11 cellular contexts compared by ENCODE assay signal in genomic region chr1:161733526-161733925, GRCh38. TPM values are rescaled to one million over a fixed set of nuclear protein-coding genes. Genes with fewer than 3 reads are reported as not detected.
A peak's percentile ranks its signal among the peaks of the same experiment; 100 is the strongest.
DNase-seq lines count a peak whose midpoint lies in the region; ATAC-seq, FAIRE-seq and TF ChIP-seq lines count a peak whose summit lies in the region.
"Had no signal": no experiment of that assay in that cellular context is flagged by ENCODE, and none has a peak within 500 bp of the region (broad histone marks: within the 10 kb centered on the region; RNA-seq: fewer than 3 reads in every experiment).

No MANE protein-coding gene starts in this region.

- H3K9me3 ChIP-seq in MG63 = no peaks in the 10 kb centered on the region
- no peaks in the 10 kb centered on the region for H3K9me3 ChIP-seq in K562 (replicated peaks; ENCODE audit: control insufficient read depth, insufficient read depth, low read depth, low read length)
- no peaks in the 10 kb centered on the region for H3K9me3 ChIP-seq in CD4-positive, alpha-beta memory T cell (ENCODE audit: control insufficient read depth in 1 of 2, low read length in 2 of 2)

- no peak overlapping the region for H3K27ac ChIP-seq in K562 (ENCODE audit: extremely low read depth, low read depth, low read length)
- no peak overlapping the region for H3K27ac ChIP-seq in CD4-positive, alpha-beta memory T cell (ENCODE audit: low read depth, low read length)

- H3K4me3 ChIP-seq in MG63 (no peak overlapping the region), K562 (no peak overlapping the region)
- H3K4me3 ChIP-seq in CD4-positive, alpha-beta memory T cell (ENCODE audit: low read length in 2 of 2) = no peak overlapping the region

- TF ChIP-seq CTCF in K562 (IDR thresholded peaks at IDR 0.05 in 2 of 3, conservative IDR thresholded peaks at IDR 0.05 in 1 of 3; ENCODE audit: insufficient read depth in 2 of 3, low read depth in 1 of 3, low read length in 3 of 3) = no peak

- no peak overlapping the region for H3K4me2 ChIP-seq in K562 (ENCODE audit: insufficient read depth, low read length)

- POLR2A ChIA-PET in K562 (lab: Yijun Ruan, JAX) = interaction anchor here (1.1 kb wide), 1 partner anchor 16 kb away, joined by 3 read pairs; the partner anchor contains the start of gene DUSP12
- POLR2A ChIA-PET in CD4-positive, alpha-beta memory T cell (lab: Charles Lee; ENCODE audit: partially characterized antibody) = interaction anchor here (1.8 kb wide), 1 partner anchor 16 kb away, joined by 5 read pairs; the partner anchor contains the start of gene DUSP12

- no peaks in the 10 kb centered on the region for H3K36me3 ChIP-seq in MG63
- H3K36me3 ChIP-seq in K562 (ENCODE audit: control insufficient read depth, insufficient read depth, low read length) = no peaks in the 10 kb centered on the region
- H3K36me3 ChIP-seq in CD4-positive, alpha-beta memory T cell (ENCODE audit: insufficient read depth, low read length) = no peaks in the 10 kb centered on the region

- TF ChIP-seq POLR2A in K562 (conservative IDR thresholded peaks at IDR 0.05) = no peak

- no peaks in the 10 kb centered on the region for H4K20me1 ChIP-seq in K562 (replicated peaks; ENCODE audit: control insufficient read depth, insufficient read depth, low read length)

- H3K9me1 ChIP-seq in K562 (ENCODE audit: control insufficient read depth, insufficient read depth, low read length) = no peaks in the 10 kb centered on the region

- H3K36me3 Mint-ChIP-seq in CD4-positive, alpha-beta memory T cell = no peaks in the 10 kb centered on the region

- peaks cover 0 to 42% of the 10 kb centered on the region in 2 experiments; a peak in 4 of 5 replicates for H3K4me1 ChIP-seq in K562 (replicated peaks in 1 of 2; ENCODE audit: control insufficient read depth in 2 of 2, insufficient read depth in 2 of 2, low read length in 2 of 2)
- H3K4me1 ChIP-seq in CD4-positive, alpha-beta memory T cell (ENCODE audit: insufficient read depth, low read length) = peaks cover 25% of the 10 kb centered on the region

- 5% methylated on average over 1 of the region's 1 CpG for WGBS in K562 (ENCODE audit: insufficient coverage, low coverage, missing lambda C conversion rate)

- BruUV-seq in K562 (replicated peaks; lab: Mats Ljungman, UMichigan) = no TSS peak

- peaks cover 12 to 28% (median 18%) of the 10 kb centered on the region in 4 donors for H3K4me1 Mint-ChIP-seq in CD4-positive, alpha-beta memory T cell

- ATAC-seq in K562 (no peak), HG02884 (IDR thresholded peaks at IDR 0.05; ENCODE audit: unreplicated experiment) (no peak)

- H3K9me3 Mint-ChIP-seq in CD4-positive, alpha-beta memory T cell = no peaks in the 10 kb centered on the region

- H3K4me3 Mint-ChIP-seq in CD4-positive, alpha-beta memory T cell = no peak overlapping the region

- peaks cover 0 to 1% of the 10 kb centered on the region in 2 donors for H3K27me3 Mint-ChIP-seq in CD4-positive, alpha-beta memory T cell

- in situ Hi-C loops in K562 (cut with MboI) = no loop called here

- no peak overlapping the region for H3K27ac Mint-ChIP-seq in CD4-positive, alpha-beta memory T cell

- H3K9ac ChIP-seq in K562 (ENCODE audit: insufficient read depth in 1 of 2, low read depth in 2 of 2, low read length in 2 of 2) = no peak overlapping the region

- H3K27me3 ChIP-seq in MG63 (no peaks in the 10 kb centered on the region), K562 (ENCODE audit: control insufficient read depth in 2 of 2, insufficient read depth in 2 of 2, low read length in 2 of 2) (no peaks in the 10 kb centered on the region)
- H3K27me3 ChIP-seq in CD4-positive, alpha-beta memory T cell (ENCODE audit: insufficient read depth, low read length) = no peaks in the 10 kb centered on the region

- TF ChIP-seq EP300 in K562 (IDR thresholded peaks at IDR 0.05; ENCODE audit: low read length) = no peak

- H2AFZ ChIP-seq in K562 (ENCODE audit: low read depth, low read length) = peak overlapping the region; percentile 30

- no peak for TF ChIP-seq RAD21 in K562 (CRISPR knock-in tag; conservative IDR thresholded peaks at IDR 0.05 in 1 of 2, IDR thresholded peaks at IDR 0.05 in 1 of 2)

- DNase-seq in COLO829 (ENCODE audit: low spot score) = peak; percentile 70
- DNase-seq in MG63 = peak; percentile 63
- DNase-seq in K562 (ENCODE audit: extremely low read depth in 1 of 4, low spot score in 3 of 4) = no peak
- peak; percentile 84 for DNase-seq in kidney tubule cell (ENCODE audit: low spot score)
- no peak for DNase-seq in stimulated activated CD4-positive, alpha-beta T cell treated with anti-CD3 and anti-CD28 coated beads, Interleukin-4, amount 100 ng/mL, for 4 hours
- DNase-seq in CD4-positive, alpha-beta memory T cell = no peak
- DNase-seq in mucosa of gallbladder (ENCODE audit: low spot score) = no peak
- DNase-seq: KG1, NCI-H748 treated with DMSO at 0.1 percent for 48 hours, T1000 had no signal

- CTCF ChIA-PET in K562 (lab: Yijun Ruan, JAX; ENCODE audit: low intra/inter-chr PET ratio) = no interaction called here
- CTCF ChIA-PET in CD4-positive, alpha-beta memory T cell (lab: Charles Lee; ENCODE audit: partially characterized antibody) = interaction anchor here (1.0 to 1.7 kb wide), 2 partner anchors 9 to 86 kb away, joined by 5 read pairs; no protein-coding TSS in a partner anchor

- H3K79me2 ChIP-seq in K562 (ENCODE audit: control insufficient read depth, insufficient read depth, low read length) = no peaks in the 10 kb centered on the region

- intact Hi-C loops in K562 (cut with micrococcal nuclease) = no loop called here
- intact Hi-C loops in CD4-positive, alpha-beta memory T cell (cut with micrococcal nuclease) = no loop called here

- FAIRE-seq in K562 (lab: Jason Lieb, UNC) = no peak

RNA-seq across cellular contexts. Expression of gene FCRLB, which starts 12.2 kb away (rescaled TPM):
- 0.47 and 3.1 TPM in 2 replicates for total RNA-seq in MG63 (2014; rRNA removed; shearing (Covaris generic); ENCODE audit: low replicate concordance)
- 1.5 and 4.0 TPM in 2 replicates for total RNA-seq in K562 (2011; cell fraction: chromatin; rRNA removed; ENCODE audit: low replicate concordance)
- 3.3 and 4.5 TPM in 2 replicates for total RNA-seq in K562 (2011; cell fraction: nucleolus; rRNA removed)
- 2.9 and 5.1 TPM in 2 replicates for total RNA-seq in K562 (2011; cell fraction: nucleoplasm; rRNA removed)
- total RNA-seq in K562 (2014; rRNA removed) = 2.8 and 5.1 TPM in 2 replicates
- 1.2 and 1.4 TPM in 2 replicates for total RNA-seq in K562 (2014; rRNA removed; fragmentation: Illumina TruSeq; extraction: Trizol)
- total RNA-seq in K562 (2015; rRNA removed; fragmentation: Illumina TruSeq; extraction: Trizol) = 2.3 and 2.5 TPM in 2 replicates
- 2.4 and 3.1 TPM in 2 replicates for total RNA-seq in K562 (2021)
- polyA plus RNA-seq in K562 (2011; rRNA removed) = 1.2 and 1.3 TPM in 2 replicates
- polyA plus RNA-seq in K562 (2011; cell fraction: cytosol; rRNA removed) = 1.0 and 3.4 TPM in 2 replicates
- polyA plus RNA-seq in K562 (2011; cell fraction: nucleus; rRNA removed) = 3.2 and 8.8 TPM in 2 replicates
- 4.6 and 4.8 TPM in 2 replicates for polyA plus RNA-seq in K562 (2012)
- 1.1 and 1.6 TPM in 2 replicates for polyA plus RNA-seq in K562 (2014; fragmentation: Illumina TruSeq; extraction: Trizol)
- under 1 TPM; 0.20 to 0.25 TPM for polyA plus RNA-seq in K562 (2014; fragmentation: Nextera tagmentation; extraction: Ambion mirVana)
- 2.1 and 4.6 TPM in 2 replicates for polyA plus RNA-seq in K562 (2014; rRNA removed)
- polyA minus RNA-seq in K562 (2011; rRNA and poly(A)+ RNA removed) = 0.51 and 0.91 TPM in 2 replicates
- 0.95 and 2.2 TPM in 2 replicates for polyA minus RNA-seq in K562 (2011; cell fraction: cytosol; rRNA and poly(A)+ RNA removed)
- 1.9 and 3.6 TPM in 2 replicates for polyA minus RNA-seq in K562 (2011; cell fraction: nucleus; rRNA and poly(A)+ RNA removed)
- total RNA-seq in CD4-positive, alpha-beta memory T cell = 1 to 10 TPM; 1.2 to 1.5 TPM
- 1 to 10 TPM; 1.0 to 1.6 TPM for polyA plus RNA-seq in CD4-positive, alpha-beta memory T cell
- 0.23 TPM for total RNA-seq in mucosa of gallbladder

RNA-seq across cellular contexts. Expression of gene DUSP12, which starts 16.1 kb away (rescaled TPM):
- 64.9 and 126 TPM in 2 replicates for total RNA-seq in MG63 (2014; rRNA removed; shearing (Covaris generic); ENCODE audit: low replicate concordance)
- 52.6 and 81.7 TPM in 2 replicates for total RNA-seq in K562 (2011; cell fraction: chromatin; rRNA removed; ENCODE audit: low replicate concordance)
- total RNA-seq in K562 (2011; cell fraction: nucleolus; rRNA removed) = 43.2 and 51.6 TPM in 2 replicates
- 34.3 and 41.1 TPM in 2 replicates for total RNA-seq in K562 (2011; cell fraction: nucleoplasm; rRNA removed)
- total RNA-seq in K562 (2014; rRNA removed) = 55.4 and 62.7 TPM in 2 replicates
- 42.3 and 44.3 TPM in 2 replicates for total RNA-seq in K562 (2014; rRNA removed; fragmentation: Illumina TruSeq; extraction: Trizol)
- total RNA-seq in K562 (2015; rRNA removed; fragmentation: Illumina TruSeq; extraction: Trizol) = 42.4 and 48.0 TPM in 2 replicates
- total RNA-seq in K562 (2021) = 41.0 and 43.6 TPM in 2 replicates
- 75.2 and 80.4 TPM in 2 replicates for polyA plus RNA-seq in K562 (2011; rRNA removed)
- polyA plus RNA-seq in K562 (2011; cell fraction: cytosol; rRNA removed) = 43.1 and 48.0 TPM in 2 replicates
- polyA plus RNA-seq in K562 (2011; cell fraction: nucleus; rRNA removed) = 69.1 and 74.8 TPM in 2 replicates
- 41.7 and 47.0 TPM in 2 replicates for polyA plus RNA-seq in K562 (2012)
- polyA plus RNA-seq in K562 (2014; fragmentation: Illumina TruSeq; extraction: Trizol) = 38.5 and 54.6 TPM in 2 replicates
- 10 to 100 TPM; 10.4 to 15.0 TPM for polyA plus RNA-seq in K562 (2014; fragmentation: Nextera tagmentation; extraction: Ambion mirVana)
- polyA plus RNA-seq in K562 (2014; rRNA removed) = 80.8 and 81.4 TPM in 2 replicates
- polyA minus RNA-seq in K562 (2011; rRNA and poly(A)+ RNA removed) = 34.2 and 40.0 TPM in 2 replicates
- 20.6 and 27.8 TPM in 2 replicates for polyA minus RNA-seq in K562 (2011; cell fraction: cytosol; rRNA and poly(A)+ RNA removed)
- polyA minus RNA-seq in K562 (2011; cell fraction: nucleus; rRNA and poly(A)+ RNA removed) = 26.9 and 35.7 TPM in 2 replicates
- 10 to 100 TPM; 30.4 to 31.6 TPM for total RNA-seq in CD4-positive, alpha-beta memory T cell
- polyA plus RNA-seq in CD4-positive, alpha-beta memory T cell = 10 to 100 TPM; 53.8 to 86.5 TPM
- 15.4 TPM for total RNA-seq in mucosa of gallbladder

RNA-seq across cellular contexts. Expression of gene FCRLA, which starts 26.5 kb away (rescaled TPM):
- 2.2 TPM in 1 of 2 replicates, not detected in the other for total RNA-seq in MG63 (2014; rRNA removed; shearing (Covaris generic); ENCODE audit: low replicate concordance)
- total RNA-seq in K562 (2011; cell fraction: chromatin; rRNA removed; ENCODE audit: low replicate concordance) = 0.60 and 0.76 TPM in 2 replicates
- 0.53 and 1.2 TPM in 2 replicates for total RNA-seq in K562 (2011; cell fraction: nucleolus; rRNA removed)
- 0.88 and 2.4 TPM in 2 replicates for total RNA-seq in K562 (2011; cell fraction: nucleoplasm; rRNA removed)
- total RNA-seq in K562 (2014; rRNA removed) (0.09 and 1.0 TPM in 2 replicates), K562 (2014; rRNA removed; fragmentation: Illumina TruSeq; extraction: Trizol) (0.29 and 0.41 TPM in 2 replicates), K562 (2015; rRNA removed; fragmentation: Illumina TruSeq; extraction: Trizol) (0.36 and 0.45 TPM in 2 replicates), K562 (2021) (0.35 and 0.40 TPM in 2 replicates), mucosa of gallbladder (0.26 TPM)
- polyA plus RNA-seq in K562 (2011; rRNA removed) (0.45 and 0.53 TPM in 2 replicates), K562 (2014; fragmentation: Illumina TruSeq; extraction: Trizol) (0.55 and 0.68 TPM in 2 replicates), K562 (2014; fragmentation: Nextera tagmentation; extraction: Ambion mirVana) (under 1 TPM; 0.44 to 0.84 TPM), K562 (2014; rRNA removed) (0.49 and 0.93 TPM in 2 replicates)
- polyA plus RNA-seq in K562 (2011; cell fraction: cytosol; rRNA removed) = 0.63 and 0.78 TPM in 2 replicates
- polyA plus RNA-seq in K562 (2011; cell fraction: nucleus; rRNA removed) = 0.41 and 0.48 TPM in 2 replicates
- 0.98 and 8.8 TPM in 2 replicates for polyA plus RNA-seq in K562 (2012)
- polyA minus RNA-seq in K562 (2011; rRNA and poly(A)+ RNA removed) = 0.18 TPM in 2 replicates
- polyA minus RNA-seq in K562 (2011; cell fraction: cytosol; rRNA and poly(A)+ RNA removed) = not detected in 2 replicates
- polyA minus RNA-seq in K562 (2011; cell fraction: nucleus; rRNA and poly(A)+ RNA removed) = 0.27 and 0.44 TPM in 2 replicates
- total RNA-seq in CD4-positive, alpha-beta memory T cell = not detected
- polyA plus RNA-seq in CD4-positive, alpha-beta memory T cell = 1 to 10 TPM in 1 of 2 donors, under 1 TPM in 1; 0.23 to 2.7 TPM

RNA-seq across cellular contexts. Expression of gene ATF6, which starts 32.6 kb away (rescaled TPM):
- 17.2 and 19.4 TPM in 2 replicates for total RNA-seq in MG63 (2014; rRNA removed; shearing (Covaris generic); ENCODE audit: low replicate concordance)
- total RNA-seq in K562 (2011; cell fraction: chromatin; rRNA removed; ENCODE audit: low replicate concordance) = 30.1 and 51.8 TPM in 2 replicates
- 23.8 and 27.5 TPM in 2 replicates for total RNA-seq in K562 (2011; cell fraction: nucleolus; rRNA removed)
- 40.7 and 61.9 TPM in 2 replicates for total RNA-seq in K562 (2011; cell fraction: nucleoplasm; rRNA removed)
- total RNA-seq in K562 (2014; rRNA removed) (14.5 and 16.2 TPM in 2 replicates), K562 (2014; rRNA removed; fragmentation: Illumina TruSeq; extraction: Trizol) (29.4 and 34.7 TPM in 2 replicates), K562 (2015; rRNA removed; fragmentation: Illumina TruSeq; extraction: Trizol) (26.6 and 28.8 TPM in 2 replicates), K562 (2021) (20.4 and 22.1 TPM in 2 replicates), mucosa of gallbladder (23.6 TPM)
- polyA plus RNA-seq in K562 (2011; rRNA removed) (28.1 and 32.4 TPM in 2 replicates), K562 (2014; fragmentation: Illumina TruSeq; extraction: Trizol) (22.1 and 26.7 TPM in 2 replicates), K562 (2014; fragmentation: Nextera tagmentation; extraction: Ambion mirVana) (10 to 100 TPM; 11.7 to 15.1 TPM), K562 (2014; rRNA removed) (14.8 and 16.6 TPM in 2 replicates)
- 10.8 and 16.1 TPM in 2 replicates for polyA plus RNA-seq in K562 (2011; cell fraction: cytosol; rRNA removed)
- 8.9 and 12.2 TPM in 2 replicates for polyA plus RNA-seq in K562 (2011; cell fraction: nucleus; rRNA removed)
- polyA plus RNA-seq in K562 (2012) = 13.9 and 24.9 TPM in 2 replicates
- 49.7 TPM in 2 replicates for polyA minus RNA-seq in K562 (2011; rRNA and poly(A)+ RNA removed)
- polyA minus RNA-seq in K562 (2011; cell fraction: cytosol; rRNA and poly(A)+ RNA removed) = 12.4 and 15.8 TPM in 2 replicates
- 17.4 and 27.2 TPM in 2 replicates for polyA minus RNA-seq in K562 (2011; cell fraction: nucleus; rRNA and poly(A)+ RNA removed)
- 10 to 100 TPM; 22.3 to 22.4 TPM for total RNA-seq in CD4-positive, alpha-beta memory T cell
- 10 to 100 TPM; 14.3 to 22.7 TPM for polyA plus RNA-seq in CD4-positive, alpha-beta memory T cell

Comparison
In these comparisons a context has a peak if more than half of its experiments do, and no peak if none do; other contexts are left out.
1. DNase-seq: peak in COLO829 (single experiment), MG63 (single experiment) and kidney tubule cell (single experiment); none in K562 (0 of 4), stimulated activated CD4-positive, alpha-beta T cell treated with anti-CD3 and anti-CD28 coated beads, Interleukin-4, amount 100 ng/mL, for 4 hours (0 of 2), CD4-positive, alpha-beta memory T cell (0 of 5) and mucosa of gallbladder (single experiment).